8 cellular contexts compared by ENCODE assay signal in the genomic region with DNA sequence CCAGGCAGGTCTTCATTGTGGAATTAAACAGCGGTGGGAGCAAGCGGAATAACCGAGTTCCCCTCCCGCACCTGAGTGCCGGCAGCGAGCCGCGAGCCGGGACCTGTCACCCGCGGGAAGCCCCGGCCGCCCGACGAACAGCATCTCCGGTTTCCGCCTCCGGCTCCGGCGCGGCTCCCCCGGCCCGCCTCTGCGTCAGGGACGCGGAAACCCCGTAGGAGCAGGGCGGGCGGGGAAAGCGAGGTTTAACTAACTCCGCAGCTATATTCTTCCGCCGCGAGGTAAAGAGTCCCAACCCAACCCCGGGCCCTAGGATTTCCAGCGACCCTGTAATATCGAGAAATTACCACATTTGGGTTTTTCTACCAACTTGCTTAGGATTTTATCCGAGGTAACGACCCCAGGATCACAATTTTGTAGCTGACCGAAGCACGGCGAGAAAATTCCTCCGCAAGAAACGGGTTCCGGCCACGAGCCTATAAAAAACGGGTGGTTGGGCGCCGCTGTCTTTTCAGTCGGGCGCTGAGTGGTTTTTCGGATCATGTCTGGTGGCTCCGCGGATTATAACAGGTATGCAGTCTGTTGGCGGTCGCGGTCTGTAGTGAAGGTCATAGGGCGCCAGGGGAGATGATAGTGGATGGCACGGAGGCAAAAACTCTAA. TPM values are rescaled to one million over a fixed set of nuclear protein-coding genes. Genes with fewer than 3 reads are reported as not detected.
DNase-seq lines count a peak whose midpoint lies in the region; ATAC-seq and TF ChIP-seq lines count a peak whose summit lies in the region.

A gene (plus strand): TSS at position 508 of the 661 bp plus-strand sequence. CDS start 34 bp downstream, at position 542.

- H3K9me2 ChIP-seq in MM.1S (replicated peaks; ENCODE audit: insufficient read depth, low read length), result no peaks in the 10 kb centered on the region

- peak within 1 kb of the TSS; percentile 97 for H2BK120ac ChIP-seq in H9 (ENCODE audit: low read depth, low read length, poor library complexity, severe bottlenecking)

- peaks cover 45 to 50% (median 48%) of the 10 kb centered on the region in 3 experiments for H3K36me3 Mint-ChIP-seq in H9 (ENCODE audit: insufficient read depth in 1 of 3, low read depth in 3 of 3)
- peaks cover 51% of the 10 kb centered on the region for H3K36me3 Mint-ChIP-seq in natural killer cell treated with Interleukin-12 subunit alpha and Interleukin-12 subunit beta and Interleukin-15 and Interleukin-18, amount 100 ng/mL, for 72 hours

- H2AK5ac ChIP-seq in H9 (ENCODE audit: insufficient read length, low read length), result no peak within 1 kb of the TSS

- no peak within 1 kb of the TSS for H2BK5ac ChIP-seq in H9 (ENCODE audit: insufficient read length, low read length)

- H3K4ac ChIP-seq in H9 (ENCODE audit: low read depth, low read length), result no peak within 1 kb of the TSS

- H3K4me1 ChIP-seq in H9 (ENCODE audit: insufficient read depth, low read length), result no peaks in the 10 kb centered on the region
- peaks cover 23% of the 10 kb centered on the region for H3K4me1 ChIP-seq in MM.1S (ENCODE audit: low read length)

- H3K27ac Mint-ChIP-seq in H9, result peak within 1 kb of the TSS; percentile 99 to 100 (median 100)
- H3K27ac Mint-ChIP-seq in natural killer cell treated with Interleukin-12 subunit alpha and Interleukin-12 subunit beta and Interleukin-15 and Interleukin-18, amount 100 ng/mL, for 72 hours, result peak within 1 kb of the TSS; percentile 98

- WGBS in H9 (ENCODE audit: extremely low coverage, insufficient read length, low lambda C conversion rate), result no CpG with 5 or more reads among the region's 59 CpGs

- peaks cover 46% of the 10 kb centered on the region for H3K36me3 ChIP-seq in MM.1S (replicated peaks; ENCODE audit: insufficient read depth, low read length)

- ATAC-seq in natural killer cell treated with Interleukin-12 subunit alpha and Interleukin-12 subunit beta and Interleukin-15 and Interleukin-18, amount 100 ng/mL, for 72 hours, result peak; percentile 84 to 90

- peak; percentile 88 for DNase-seq in EL
- DNase-seq in H9, result peak; percentile 83
- DNase-seq in MM.1S, result peak; percentile 97
- DNase-seq in SHP77 treated with DMSO at 0.1 percent for 48 hours (lab: John Stamatoyannopoulos, UW), result peak; percentile 79
- peak; percentile 82 for DNase-seq in activated effector memory CD4-positive, alpha-beta T cell treated with Interleukin-2 at 50 U/mL for 16 hours
- peak; percentile 93 for DNase-seq in fibroblast of peridontal ligament (ENCODE audit: extremely low read depth)
- peak; percentile 92 for DNase-seq in natural killer cell treated with Interleukin-12 subunit alpha and Interleukin-12 subunit beta and Interleukin-15 and Interleukin-18, amount 100 ng/mL, for 72 hours (ENCODE audit: low spot score)
- peak; percentile 86 to 99 (median 90) for DNase-seq in stimulated activated naive CD4-positive, alpha-beta T cell (lab: John Stamatoyannopoulos, UW)

- TF ChIP-seq CTCF in H9 (conservative IDR thresholded peaks at IDR 0.05) (no peak), MM.1S (IDR thresholded peaks at IDR 0.05; ENCODE audit: low read length) (no peak)

- H3K79me2 ChIP-seq in H9 (ENCODE audit: insufficient read depth, low read length), result peaks cover 20% of the 10 kb centered on the region; the same call in 1 of the 2 replicates
- H3K79me2 ChIP-seq in MM.1S (ENCODE audit: low read length), result peaks cover 58% of the 10 kb centered on the region

- H3K9me3 Mint-ChIP-seq in H9, result peaks cover 11% of the 10 kb centered on the region in 2 experiments
- no peaks in the 10 kb centered on the region for H3K9me3 Mint-ChIP-seq in natural killer cell treated with Interleukin-12 subunit alpha and Interleukin-12 subunit beta and Interleukin-15 and Interleukin-18, amount 100 ng/mL, for 72 hours

- H4K5ac ChIP-seq in H9 (ENCODE audit: insufficient read length, low read depth, low read length), result peak within 1 kb of the TSS; percentile 6

- peaks cover 6% of the 10 kb centered on the region for H3K23me2 ChIP-seq in H9 (ENCODE audit: insufficient read length, low read depth, low read length, poor library complexity, severe bottlenecking)

- H3K79me1 ChIP-seq in H9 (ENCODE audit: insufficient read depth, low read depth, low read length, poor library complexity, severe bottlenecking), result no peaks in the 10 kb centered on the region

- no peaks in the 10 kb centered on the region for H3K27me3 ChIP-seq in H9 (ENCODE audit: insufficient read depth, low read length)
- H3K27me3 ChIP-seq in MM.1S (replicated peaks; ENCODE audit: insufficient read depth, low read length), result no peaks in the 10 kb centered on the region

- H3T11ph ChIP-seq in H9 (ENCODE audit: low read length), result no peak within 1 kb of the TSS

- H3K4me2 ChIP-seq in H9 (ENCODE audit: insufficient read depth, insufficient read length, low read length), result peak within 1 kb of the TSS; percentile 93
- peak within 1 kb of the TSS; percentile 84 for H3K4me2 ChIP-seq in MM.1S (ENCODE audit: low read depth, low read length)

- H2BK12ac ChIP-seq in H9 (ENCODE audit: insufficient read length, low read depth, low read length), result no peak within 1 kb of the TSS

- H3K23ac ChIP-seq in H9 (ENCODE audit: insufficient read length, low read depth, low read length), result no peak within 1 kb of the TSS

- peak within 1 kb of the TSS; percentile 51 for H3K56ac ChIP-seq in H9 (ENCODE audit: insufficient read length, low read depth, low read length)

- H3K4me3 ChIP-seq in MM.1S (ENCODE audit: low read length), result peak within 1 kb of the TSS; percentile 98

- no peaks in the 10 kb centered on the region for H4K20me1 ChIP-seq in H9 (ENCODE audit: control insufficient read depth, insufficient read depth, insufficient read length)
- peaks cover 43% of the 10 kb centered on the region for H4K20me1 ChIP-seq in MM.1S (ENCODE audit: insufficient read depth, low read length)

- peaks cover 60% of the 10 kb centered on the region for H3F3A ChIP-seq in MM.1S (ENCODE audit: insufficient read depth, low read length)

- no peak within 1 kb of the TSS for H4K8ac ChIP-seq in H9 (replicated peaks; ENCODE audit: insufficient read length, low read depth, low read length)

- H2AFZ ChIP-seq in H9 (ENCODE audit: low read length) (no peak within 1 kb of the TSS), MM.1S (ENCODE audit: low read length) (peak within 1 kb of the TSS; percentile 89)

- peak within 1 kb of the TSS; percentile 65 for H3K27ac ChIP-seq in H9 (ENCODE audit: insufficient read length, low read depth, low read length)
- peak within 1 kb of the TSS; percentile 89 for H3K27ac ChIP-seq in MM.1S (ENCODE audit: low read length)

- no peak within 1 kb of the TSS for H2BK15ac ChIP-seq in H9 (ENCODE audit: low read depth, low read length)

- no peak within 1 kb of the TSS for H2BK20ac ChIP-seq in H9 (ENCODE audit: low read depth, low read length, poor library complexity, severe bottlenecking)

- H3K9ac ChIP-seq in H9 (ENCODE audit: extremely low read depth, insufficient read length, low read length) (peak within 1 kb of the TSS; percentile 99), MM.1S (ENCODE audit: low read length) (peak within 1 kb of the TSS; percentile 96)

- H3K9me3 ChIP-seq in H9 (ENCODE audit: control insufficient read depth, low read depth, low read length), result no peaks in the 10 kb centered on the region
- no peaks in the 10 kb centered on the region for H3K9me3 ChIP-seq in MM.1S (replicated peaks; ENCODE audit: insufficient read depth, low read length)

- peaks cover 19 to 29% of the 10 kb centered on the region in 2 experiments for H3K4me1 Mint-ChIP-seq in H9
- peaks cover 51 to 56% of the 10 kb centered on the region in 2 donors for H3K4me1 Mint-ChIP-seq in natural killer cell treated with Interleukin-12 subunit alpha and Interleukin-12 subunit beta and Interleukin-15 and Interleukin-18, amount 100 ng/mL, for 72 hours (ENCODE audit: low read depth in 2 of 2)

- no peak within 1 kb of the TSS for H4K91ac ChIP-seq in H9 (ENCODE audit: insufficient read length, low read depth, low read length)

- peak within 1 kb of the TSS; percentile 96; the same call in 1 of the 2 replicates for H3K14ac ChIP-seq in H9 (ENCODE audit: insufficient read depth, low read length)

- H3K4me3 Mint-ChIP-seq in H9, result peak within 1 kb of the TSS; percentile 99
- peak within 1 kb of the TSS; percentile 98 for H3K4me3 Mint-ChIP-seq in natural killer cell treated with Interleukin-12 subunit alpha and Interleukin-12 subunit beta and Interleukin-15 and Interleukin-18, amount 100 ng/mL, for 72 hours

- peaks cover 10% of the 10 kb centered on the region for H3K27me3 Mint-ChIP-seq in H9 (ENCODE audit: low read depth)
- no peaks in the 10 kb centered on the region for H3K27me3 Mint-ChIP-seq in natural killer cell treated with Interleukin-12 subunit alpha and Interleukin-12 subunit beta and Interleukin-15 and Interleukin-18, amount 100 ng/mL, for 72 hours

- H3K18ac ChIP-seq in H9 (ENCODE audit: insufficient read length, low read depth, low read length), result peak within 1 kb of the TSS; percentile 97

RNA-seq across cellular contexts. Expression of the gene that starts here (rescaled TPM):
- 398 and 417 TPM in 2 replicates for total RNA-seq in H9 (2021)
- 100 to 1,000 TPM; 399 to 539 TPM for total RNA-seq in natural killer cell treated with Interleukin-12 subunit alpha and Interleukin-12 subunit beta and Interleukin-15 and Interleukin-18, amount 100 ng/mL, for 72 hours

Comparison
In these comparisons a context has a peak if more than half of its experiments do, and no peak if none do; other contexts are left out.
1. Peak in every context shown above with its lines: DNase-seq, ATAC-seq, H3K4me3 ChIP-seq and H3K27ac ChIP-seq.